In the genomic region with DNA sequence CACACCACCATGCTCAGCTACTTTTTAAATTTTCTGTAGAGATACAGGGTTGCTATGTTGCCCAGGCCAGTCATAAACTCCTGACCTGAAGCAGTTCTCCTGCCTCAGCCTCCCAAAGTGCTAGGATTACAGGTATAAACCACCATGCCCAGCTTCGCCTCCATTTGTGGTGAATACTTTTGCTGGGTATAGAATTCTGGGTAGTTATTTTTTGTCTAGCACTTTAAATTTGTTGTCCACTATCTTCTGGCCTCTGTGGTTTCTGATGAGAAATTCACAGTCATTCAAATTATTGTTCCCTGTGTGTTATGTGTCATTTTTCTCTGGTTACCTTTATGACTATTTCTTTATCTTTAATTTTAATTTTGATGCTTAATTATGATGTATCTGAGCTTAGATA, we compare ENCODE assay signal across 22 cellular contexts.
"Had no signal": no experiment of that assay in that cellular context is flagged by ENCODE, and none has a peak within 500 bp of the region (broad histone marks: within the 10 kb centered on the region; RNA-seq: fewer than 3 reads in every experiment).

No MANE protein-coding gene starts in this region.

- H3K4me1 Mint-ChIP-seq: immature natural killer cell had no signal

- H3K4me3 ChIP-seq: colonic mucosa, dorsolateral prefrontal cortex, gastroesophageal sphincter, left lung, lower lobe of right lung, psoas muscle, spleen had no signal

- H3K9me3 ChIP-seq: colonic mucosa, psoas muscle had no signal

- H3K27ac Mint-ChIP-seq: immature natural killer cell, memory B cell, nephron had no signal

- H3K27me3 ChIP-seq: colonic mucosa, left lung had no signal

- H3K36me3 Mint-ChIP-seq: memory B cell had no signal

- ATAC-seq: esophagus mucosa, gastroesophageal sphincter, left lung, lower lobe of right lung, psoas muscle, sciatic nerve had no signal

- DNase-seq: effector memory CD4-positive, alpha-beta T cell; foreskin fibroblast; glutamatergic neuron; immature natural killer cell; left lung; lower lobe of right lung; midbrain; naive B cell; occipital lobe; psoas muscle; retina; spleen; stimulated activated CD4-positive, alpha-beta T cell treated with anti-CD3 and anti-CD28 coated beads, Interleukin-2, amount 100 ng/mL, for 24 hours; stimulated activated CD4-positive, alpha-beta T cell treated with anti-CD3 and anti-CD28 coated beads, Interleukin-4, amount 100 ng/mL, for 4 hours; stimulated activated naive CD4-positive, alpha-beta T cell treated with Interleukin-2 at 50 U/mL for 16 hours had no signal

- H3K27ac ChIP-seq: colonic mucosa, dorsolateral prefrontal cortex, gastroesophageal sphincter, left lung, lower lobe of right lung, psoas muscle, spleen had no signal

- H3K4me3 Mint-ChIP-seq: immature natural killer cell, memory B cell, nephron had no signal

- H3K36me3 ChIP-seq: colonic mucosa, gastroesophageal sphincter, left lung, lower lobe of right lung had no signal

- H3K4me1 ChIP-seq: colonic mucosa, gastroesophageal sphincter, left lung, lower lobe of right lung, psoas muscle had no signal
